Comparison of ENCODE assay signal across 1 cellular context in the genomic region with DNA sequence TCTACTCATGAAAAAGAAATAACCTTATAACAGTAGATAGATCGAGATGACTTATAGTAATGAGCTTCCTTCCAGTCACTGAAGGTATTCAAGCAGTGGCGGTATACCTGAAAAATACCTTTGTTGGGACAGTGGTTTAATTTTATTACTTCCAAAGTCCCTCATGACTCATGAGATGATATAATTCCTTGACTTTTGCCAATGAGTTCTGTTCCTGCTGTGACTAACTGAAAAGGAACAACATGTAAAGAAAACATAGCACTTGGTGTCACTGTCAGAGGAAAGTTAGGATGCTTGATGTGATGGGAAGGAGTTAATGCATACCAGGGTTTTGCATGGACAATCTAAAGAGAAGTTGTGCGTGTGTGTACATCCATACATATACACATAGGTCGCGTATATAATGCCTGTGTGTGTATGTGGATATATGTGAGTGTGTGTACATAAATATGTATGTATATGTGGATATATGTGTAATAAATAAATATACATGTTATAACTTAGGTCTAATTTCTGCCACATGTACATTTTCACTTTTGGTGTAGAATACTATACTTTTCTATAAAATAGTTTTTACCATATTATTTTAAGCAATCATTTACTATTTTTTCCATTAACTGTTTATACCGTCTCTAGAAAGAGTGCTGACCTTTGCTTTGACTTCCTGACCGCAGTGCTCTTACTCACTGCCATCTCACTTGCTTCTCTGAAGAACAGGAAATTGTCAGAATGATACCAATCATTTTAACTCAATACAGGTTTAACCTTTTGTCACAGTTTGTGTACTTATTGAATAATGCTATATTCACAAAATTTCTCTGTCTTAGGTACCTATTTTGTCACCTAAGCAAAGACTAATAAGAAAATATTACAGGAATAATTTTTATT.
TF ChIP-seq lines count a peak whose summit lies in the region.

No MANE protein-coding gene starts in this region.

TF ChIP-seq in HEK293, 187 proteins besides CTCF, POLR2A, EP300 and RAD21 (continued from another document):
- TF ChIP-seq, protein P1, sequence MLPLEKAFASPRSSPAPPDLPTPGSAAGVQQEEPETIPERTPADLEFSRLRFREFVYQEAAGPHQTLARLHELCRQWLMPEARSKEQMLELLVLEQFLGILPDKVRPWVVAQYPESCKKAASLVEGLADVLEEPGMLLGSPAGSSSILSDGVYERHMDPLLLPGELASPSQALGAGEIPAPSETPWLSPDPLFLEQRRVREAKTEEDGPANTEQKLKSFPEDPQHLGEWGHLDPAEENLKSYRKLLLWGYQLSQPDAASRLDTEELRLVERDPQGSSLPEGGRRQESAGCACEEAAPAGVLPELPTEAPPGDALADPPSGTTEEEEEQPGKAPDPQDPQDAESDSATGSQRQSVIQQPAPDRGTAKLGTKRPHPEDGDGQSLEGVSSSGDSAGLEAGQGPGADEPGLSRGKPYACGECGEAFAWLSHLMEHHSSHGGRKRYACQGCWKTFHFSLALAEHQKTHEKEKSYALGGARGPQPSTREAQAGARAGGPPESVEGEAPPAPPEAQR (tag by site-specific recombination; IDR thresholded peaks at IDR 0.05), result no peak
- TF ChIP-seq ZNF48 (tag by site-specific recombination; IDR thresholded peaks at IDR 0.05), result no peak
- 0 out of 2 replicates have a peak, but pooled peaks have one; percentile 12 for TF ChIP-seq ZIC2 (tag by site-specific recombination; IDR thresholded peaks at IDR 0.05)
- TF ChIP-seq, protein P2, sequence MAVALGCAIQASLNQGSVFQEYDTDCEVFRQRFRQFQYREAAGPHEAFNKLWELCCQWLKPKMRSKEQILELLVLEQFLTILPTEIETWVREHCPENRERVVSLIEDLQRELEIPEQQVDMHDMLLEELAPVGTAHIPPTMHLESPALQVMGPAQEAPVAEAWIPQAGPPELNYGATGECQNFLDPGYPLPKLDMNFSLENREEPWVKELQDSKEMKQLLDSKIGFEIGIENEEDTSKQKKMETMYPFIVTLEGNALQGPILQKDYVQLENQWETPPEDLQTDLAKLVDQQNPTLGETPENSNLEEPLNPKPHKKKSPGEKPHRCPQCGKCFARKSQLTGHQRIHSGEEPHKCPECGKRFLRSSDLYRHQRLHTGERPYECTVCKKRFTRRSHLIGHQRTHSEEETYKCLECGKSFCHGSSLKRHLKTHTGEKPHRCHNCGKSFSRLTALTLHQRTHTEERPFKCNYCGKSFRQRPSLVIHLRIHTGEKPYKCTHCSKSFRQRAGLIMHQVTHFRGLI (tag by site-specific recombination; IDR thresholded peaks at IDR 0.05), result no peak
- no peak for TF ChIP-seq ZNF544 (tag by site-specific recombination; IDR thresholded peaks at IDR 0.05)
- no peak for TF ChIP-seq ZNF23 (tag by site-specific recombination; IDR thresholded peaks at IDR 0.05; ENCODE audit: borderline replicate concordance)
- TF ChIP-seq, protein P3, sequence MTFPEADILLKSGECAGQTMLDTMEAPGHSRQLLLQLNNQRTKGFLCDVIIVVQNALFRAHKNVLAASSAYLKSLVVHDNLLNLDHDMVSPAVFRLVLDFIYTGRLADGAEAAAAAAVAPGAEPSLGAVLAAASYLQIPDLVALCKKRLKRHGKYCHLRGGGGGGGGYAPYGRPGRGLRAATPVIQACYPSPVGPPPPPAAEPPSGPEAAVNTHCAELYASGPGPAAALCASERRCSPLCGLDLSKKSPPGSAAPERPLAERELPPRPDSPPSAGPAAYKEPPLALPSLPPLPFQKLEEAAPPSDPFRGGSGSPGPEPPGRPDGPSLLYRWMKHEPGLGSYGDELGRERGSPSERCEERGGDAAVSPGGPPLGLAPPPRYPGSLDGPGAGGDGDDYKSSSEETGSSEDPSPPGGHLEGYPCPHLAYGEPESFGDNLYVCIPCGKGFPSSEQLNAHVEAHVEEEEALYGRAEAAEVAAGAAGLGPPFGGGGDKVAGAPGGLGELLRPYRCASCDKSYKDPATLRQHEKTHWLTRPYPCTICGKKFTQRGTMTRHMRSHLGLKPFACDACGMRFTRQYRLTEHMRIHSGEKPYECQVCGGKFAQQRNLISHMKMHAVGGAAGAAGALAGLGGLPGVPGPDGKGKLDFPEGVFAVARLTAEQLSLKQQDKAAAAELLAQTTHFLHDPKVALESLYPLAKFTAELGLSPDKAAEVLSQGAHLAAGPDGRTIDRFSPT (tag by site-specific recombination; IDR thresholded peaks at IDR 0.05), result no peak
TF ChIP-seq in HEK293: peak in this region for 4.
